9 cellular contexts compared by ENCODE assay signal in genomic region chr22:23256986-23257888, GRCh38.
DNase-seq lines count a peak whose midpoint lies in the region; ATAC-seq, FAIRE-seq and TF ChIP-seq lines count a peak whose summit lies in the region.
"Had no signal": no experiment of that assay in that cellular context is flagged by ENCODE, and none has a peak within 500 bp of the region (broad histone marks: within the 10 kb centered on the region; RNA-seq: fewer than 3 reads in every experiment).

No MANE protein-coding gene starts in this region.

- no peaks in the 10 kb centered on the region for H3K4me1 ChIP-seq in astrocyte (ENCODE audit: insufficient read depth, low read length)

- DNase-seq in EH (ENCODE audit: low read depth) (peak; percentile 53), astrocyte (ENCODE audit: low read depth) (no peak), cardiac septum (ENCODE audit: low spot score) (peak; percentile 82), posterior vena cava (ENCODE audit: low spot score) (peak; percentile 95), GM20000 (ENCODE audit: low spot score) (no peak), GM19240 (ENCODE audit: insufficient read length, low spot score) (no peak), COLO829 (ENCODE audit: low spot score) (no peak)

- no peak overlapping the region for H2AFZ ChIP-seq in astrocyte (ENCODE audit: low read depth, low read length)

- peaks cover 13% of the 10 kb centered on the region for H3K36me3 Mint-ChIP-seq in astrocyte (ENCODE audit: low read depth, unreplicated experiment)

- H3K9me3 ChIP-seq in astrocyte (ENCODE audit: insufficient read depth, low read depth, low read length) = no peaks in the 10 kb centered on the region

- no peaks in the 10 kb centered on the region for H3K27me3 ChIP-seq in astrocyte (ENCODE audit: insufficient read depth, low read length)

- H3K4me3 Mint-ChIP-seq in astrocyte (ENCODE audit: unreplicated experiment) = peak overlapping the region; percentile 23

- no peak overlapping the region for H3K4me2 ChIP-seq in astrocyte (ENCODE audit: low read length)

- FAIRE-seq in astrocyte (lab: Jason Lieb, UNC) = no peak
- FAIRE-seq: colon had no signal

- peak overlapping the region; percentile 67 for H3K27ac Mint-ChIP-seq in astrocyte (ENCODE audit: unreplicated experiment)

- no peaks in the 10 kb centered on the region for H3K36me3 ChIP-seq in astrocyte (ENCODE audit: insufficient read depth, low read length)

- peaks cover 82% of the 10 kb centered on the region for H4K20me1 ChIP-seq in astrocyte (ENCODE audit: insufficient read depth, low read length)

- H3K4me1 Mint-ChIP-seq in astrocyte (ENCODE audit: low read depth, unreplicated experiment) = peaks cover 5% of the 10 kb centered on the region

- intact Hi-C loops in cardiac septum (cut with DNase I) = loop anchor here (2.0 kb wide), 1 partner anchor 52 kb away; no protein-coding TSS in a partner anchor
- intact Hi-C loops in posterior vena cava (cut with DNase I) = loop anchor here in 1 of 2 donors (5.0 kb wide), 1 partner anchor 180 kb away; no protein-coding TSS in a partner anchor

- H3K9me3 Mint-ChIP-seq in astrocyte (ENCODE audit: unreplicated experiment) = no peaks in the 10 kb centered on the region

- no peaks in the 10 kb centered on the region for H3K27me3 Mint-ChIP-seq in astrocyte (ENCODE audit: low read depth, unreplicated experiment)

- H3K27ac ChIP-seq in astrocyte (ENCODE audit: low read depth, low read length) = no peak overlapping the region

- H3K4me3 ChIP-seq in astrocyte (ENCODE audit: insufficient read depth, low read depth, low read length) = no peak overlapping the region

- no peak for TF ChIP-seq CTCF in astrocyte (IDR thresholded peaks at IDR 0.05; ENCODE audit: insufficient read depth, low read depth, low read length)
- no peak for TF ChIP-seq CTCF in GM20000 (IDR thresholded peaks at IDR 0.05; ENCODE audit: extremely low read depth, missing control alignments)

- H3K9ac ChIP-seq in astrocyte (ENCODE audit: low read length) = no peak overlapping the region

- ATAC-seq in SK-N-SH treated with all-trans-retinoic acid at 6 μM for 48 hours = no peak; the same call in 2 of the 3 replicates

- peaks cover 14% of the 10 kb centered on the region for H3K79me2 ChIP-seq in astrocyte (ENCODE audit: insufficient read depth, low read length)

TF ChIP-seq in SK-N-SH treated with all-trans-retinoic acid at 6 μM for 48 hours, 23 proteins besides CTCF, POLR2A, EP300 and RAD21:
- TF ChIP-seq CSDC2 (CRISPR knock-in tag; IDR thresholded peaks at IDR 0.05) (no peak), BACH2 (CRISPR knock-in tag; IDR thresholded peaks at IDR 0.05; ENCODE audit: borderline replicate concordance) (no peak), OSR1 (CRISPR knock-in tag; IDR thresholded peaks at IDR 0.05) (no peak), ZFP30 (CRISPR knock-in tag; IDR thresholded peaks at IDR 0.05) (no peak), ARNTL (CRISPR knock-in tag; IDR thresholded peaks at IDR 0.05; ENCODE audit: borderline replicate concordance, low read depth) (no peak), ZNF8 (CRISPR knock-in tag; IDR thresholded peaks at IDR 0.05) (no peak)
- TF ChIP-seq, protein P1, sequence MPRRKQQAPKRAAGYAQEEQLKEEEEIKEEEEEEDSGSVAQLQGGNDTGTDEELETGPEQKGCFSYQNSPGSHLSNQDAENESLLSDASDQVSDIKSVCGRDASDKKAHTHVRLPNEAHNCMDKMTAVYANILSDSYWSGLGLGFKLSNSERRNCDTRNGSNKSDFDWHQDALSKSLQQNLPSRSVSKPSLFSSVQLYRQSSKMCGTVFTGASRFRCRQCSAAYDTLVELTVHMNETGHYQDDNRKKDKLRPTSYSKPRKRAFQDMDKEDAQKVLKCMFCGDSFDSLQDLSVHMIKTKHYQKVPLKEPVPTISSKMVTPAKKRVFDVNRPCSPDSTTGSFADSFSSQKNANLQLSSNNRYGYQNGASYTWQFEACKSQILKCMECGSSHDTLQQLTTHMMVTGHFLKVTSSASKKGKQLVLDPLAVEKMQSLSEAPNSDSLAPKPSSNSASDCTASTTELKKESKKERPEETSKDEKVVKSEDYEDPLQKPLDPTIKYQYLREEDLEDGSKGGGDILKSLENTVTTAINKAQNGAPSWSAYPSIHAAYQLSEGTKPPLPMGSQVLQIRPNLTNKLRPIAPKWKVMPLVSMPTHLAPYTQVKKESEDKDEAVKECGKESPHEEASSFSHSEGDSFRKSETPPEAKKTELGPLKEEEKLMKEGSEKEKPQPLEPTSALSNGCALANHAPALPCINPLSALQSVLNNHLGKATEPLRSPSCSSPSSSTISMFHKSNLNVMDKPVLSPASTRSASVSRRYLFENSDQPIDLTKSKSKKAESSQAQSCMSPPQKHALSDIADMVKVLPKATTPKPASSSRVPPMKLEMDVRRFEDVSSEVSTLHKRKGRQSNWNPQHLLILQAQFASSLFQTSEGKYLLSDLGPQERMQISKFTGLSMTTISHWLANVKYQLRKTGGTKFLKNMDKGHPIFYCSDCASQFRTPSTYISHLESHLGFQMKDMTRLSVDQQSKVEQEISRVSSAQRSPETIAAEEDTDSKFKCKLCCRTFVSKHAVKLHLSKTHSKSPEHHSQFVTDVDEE (CRISPR knock-in tag; IDR thresholded peaks at IDR 0.05) = no peak
- TF ChIP-seq, protein P2, sequence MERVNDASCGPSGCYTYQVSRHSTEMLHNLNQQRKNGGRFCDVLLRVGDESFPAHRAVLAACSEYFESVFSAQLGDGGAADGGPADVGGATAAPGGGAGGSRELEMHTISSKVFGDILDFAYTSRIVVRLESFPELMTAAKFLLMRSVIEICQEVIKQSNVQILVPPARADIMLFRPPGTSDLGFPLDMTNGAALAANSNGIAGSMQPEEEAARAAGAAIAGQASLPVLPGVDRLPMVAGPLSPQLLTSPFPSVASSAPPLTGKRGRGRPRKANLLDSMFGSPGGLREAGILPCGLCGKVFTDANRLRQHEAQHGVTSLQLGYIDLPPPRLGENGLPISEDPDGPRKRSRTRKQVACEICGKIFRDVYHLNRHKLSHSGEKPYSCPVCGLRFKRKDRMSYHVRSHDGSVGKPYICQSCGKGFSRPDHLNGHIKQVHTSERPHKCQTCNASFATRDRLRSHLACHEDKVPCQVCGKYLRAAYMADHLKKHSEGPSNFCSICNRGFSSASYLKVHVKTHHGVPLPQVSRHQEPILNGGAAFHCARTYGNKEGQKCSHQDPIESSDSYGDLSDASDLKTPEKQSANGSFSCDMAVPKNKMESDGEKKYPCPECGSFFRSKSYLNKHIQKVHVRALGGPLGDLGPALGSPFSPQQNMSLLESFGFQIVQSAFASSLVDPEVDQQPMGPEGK (CRISPR knock-in tag; IDR thresholded peaks at IDR 0.05; ENCODE audit: borderline replicate concordance) = no peak
- TF ChIP-seq, protein P3, sequence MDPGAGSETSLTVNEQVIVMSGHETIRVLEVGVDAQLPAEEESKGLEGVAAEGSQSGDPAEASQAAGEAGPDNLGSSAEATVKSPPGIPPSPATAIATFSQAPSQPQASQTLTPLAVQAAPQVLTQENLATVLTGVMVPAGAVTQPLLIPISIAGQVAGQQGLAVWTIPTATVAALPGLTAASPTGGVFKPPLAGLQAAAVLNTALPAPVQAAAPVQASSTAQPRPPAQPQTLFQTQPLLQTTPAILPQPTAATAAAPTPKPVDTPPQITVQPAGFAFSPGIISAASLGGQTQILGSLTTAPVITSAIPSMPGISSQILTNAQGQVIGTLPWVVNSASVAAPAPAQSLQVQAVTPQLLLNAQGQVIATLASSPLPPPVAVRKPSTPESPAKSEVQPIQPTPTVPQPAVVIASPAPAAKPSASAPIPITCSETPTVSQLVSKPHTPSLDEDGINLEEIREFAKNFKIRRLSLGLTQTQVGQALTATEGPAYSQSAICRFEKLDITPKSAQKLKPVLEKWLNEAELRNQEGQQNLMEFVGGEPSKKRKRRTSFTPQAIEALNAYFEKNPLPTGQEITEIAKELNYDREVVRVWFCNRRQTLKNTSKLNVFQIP (CRISPR knock-in tag; IDR thresholded peaks at IDR 0.05; ENCODE audit: borderline replicate concordance, low read depth) = no peak
- TF ChIP-seq, protein P4, sequence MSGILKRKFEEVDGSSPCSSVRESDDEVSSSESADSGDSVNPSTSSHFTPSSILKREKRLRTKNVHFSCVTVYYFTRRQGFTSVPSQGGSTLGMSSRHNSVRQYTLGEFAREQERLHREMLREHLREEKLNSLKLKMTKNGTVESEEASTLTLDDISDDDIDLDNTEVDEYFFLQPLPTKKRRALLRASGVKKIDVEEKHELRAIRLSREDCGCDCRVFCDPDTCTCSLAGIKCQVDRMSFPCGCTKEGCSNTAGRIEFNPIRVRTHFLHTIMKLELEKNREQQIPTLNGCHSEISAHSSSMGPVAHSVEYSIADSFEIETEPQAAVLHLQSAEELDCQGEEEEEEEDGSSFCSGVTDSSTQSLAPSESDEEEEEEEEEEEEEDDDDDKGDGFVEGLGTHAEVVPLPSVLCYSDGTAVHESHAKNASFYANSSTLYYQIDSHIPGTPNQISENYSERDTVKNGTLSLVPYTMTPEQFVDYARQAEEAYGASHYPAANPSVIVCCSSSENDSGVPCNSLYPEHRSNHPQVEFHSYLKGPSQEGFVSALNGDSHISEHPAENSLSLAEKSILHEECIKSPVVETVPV (CRISPR knock-in tag; IDR thresholded peaks at IDR 0.05) = no peak

Comparison
In these comparisons a context has a peak if more than half of its experiments do, and no peak if none do; other contexts are left out.
1. DNase-seq: peak in EH (single experiment), cardiac septum (single experiment) and posterior vena cava (single experiment); none in astrocyte (single experiment), GM20000 (single experiment), GM19240 (single experiment) and COLO829 (single experiment).